In genomic region chr3:61439116-61439459, GRCh38 we compare ENCODE assay signal across 13 cellular contexts.
"Had no signal": no experiment of that assay in that cellular context is flagged by ENCODE, and none has a peak within 500 bp of the region (broad histone marks: within the 10 kb centered on the region; RNA-seq: fewer than 3 reads in every experiment).

No MANE protein-coding gene starts in this region.

- H3K27me3 ChIP-seq: testis, upper lobe of right lung had no signal

- DNase-seq: activated CD4-positive, alpha-beta T cell treated with anti-CD3 and anti-CD28 coated beads for 1 hour; activated CD4-positive, alpha-beta T cell treated with anti-CD3 and anti-CD28 coated beads, Interleukin-2, amount 50 U/mL, for 48 hours; activated T-cell treated with anti-CD3 and anti-CD28 coated beads, Interleukin-2, amount 50 U/mL, for 48 hours; aorta; dorsolateral prefrontal cortex; stimulated activated CD4-positive, alpha-beta T cell treated with anti-CD3 and anti-CD28 coated beads, Interleukin-15, amount 100 ng/mL, for 24 hours; stimulated activated CD4-positive, alpha-beta T cell treated with anti-CD3 and anti-CD28 coated beads, Interleukin-4, amount 100 ng/mL, for 24 hours; stimulated activated naive CD8-positive, alpha-beta T cell treated with anti-CD3 and anti-CD28 coated beads, Interleukin-15, amount 100 ng/mL, for 72 hours; testis; upper lobe of right lung had no signal

- H3K4me3 ChIP-seq: dorsolateral prefrontal cortex, lung, testis, upper lobe of right lung had no signal

- H3K27ac Mint-ChIP-seq: natural killer cell treated with Interleukin-12 subunit alpha and Interleukin-12 subunit beta and Interleukin-15 and Interleukin-18, amount 100 ng/mL, for 72 hours; stimulated activated naive CD8-positive, alpha-beta T cell treated with anti-CD3 and anti-CD28 coated beads, Interleukin-15, amount 100 ng/mL, for 72 hours; T-helper 2 cell treated with Interferon-gamma antibody and Interleukin-4, amounts not matched to agents 5 μg/mL and 100 μg/mL, for 36 hours had no signal

- H3K36me3 Mint-ChIP-seq: natural killer cell treated with Interleukin-12 subunit alpha and Interleukin-12 subunit beta and Interleukin-15 and Interleukin-18, amount 100 ng/mL, for 72 hours had no signal

- H3K27me3 Mint-ChIP-seq: natural killer cell treated with Interleukin-12 subunit alpha and Interleukin-12 subunit beta and Interleukin-15 and Interleukin-18, amount 100 ng/mL, for 72 hours had no signal

- H3K4me3 Mint-ChIP-seq: natural killer cell treated with Interleukin-12 subunit alpha and Interleukin-12 subunit beta and Interleukin-15 and Interleukin-18, amount 100 ng/mL, for 72 hours; stimulated activated naive CD8-positive, alpha-beta T cell treated with anti-CD3 and anti-CD28 coated beads, Interleukin-15, amount 100 ng/mL, for 72 hours; T-helper 2 cell treated with Interferon-gamma antibody and Interleukin-4, amounts not matched to agents 5 μg/mL and 100 μg/mL, for 36 hours had no signal

- H3K4me1 Mint-ChIP-seq: stimulated activated naive CD8-positive, alpha-beta T cell treated with anti-CD3 and anti-CD28 coated beads, Interleukin-15, amount 100 ng/mL, for 72 hours had no signal

- H3K36me3 ChIP-seq: upper lobe of right lung had no signal

- H3K9me3 Mint-ChIP-seq: natural killer cell treated with Interleukin-12 subunit alpha and Interleukin-12 subunit beta and Interleukin-15 and Interleukin-18, amount 100 ng/mL, for 72 hours; T-helper 2 cell treated with Interferon-gamma antibody and Interleukin-4, amounts not matched to agents 5 μg/mL and 100 μg/mL, for 36 hours had no signal

- H3K4me1 ChIP-seq: testis, upper lobe of right lung had no signal

- H3K9me3 ChIP-seq: testis, upper lobe of right lung had no signal

- H3K27ac ChIP-seq: dorsolateral prefrontal cortex, testis, upper lobe of right lung had no signal
